ENCODE assay signal across 9 cellular contexts in the genomic region with DNA sequence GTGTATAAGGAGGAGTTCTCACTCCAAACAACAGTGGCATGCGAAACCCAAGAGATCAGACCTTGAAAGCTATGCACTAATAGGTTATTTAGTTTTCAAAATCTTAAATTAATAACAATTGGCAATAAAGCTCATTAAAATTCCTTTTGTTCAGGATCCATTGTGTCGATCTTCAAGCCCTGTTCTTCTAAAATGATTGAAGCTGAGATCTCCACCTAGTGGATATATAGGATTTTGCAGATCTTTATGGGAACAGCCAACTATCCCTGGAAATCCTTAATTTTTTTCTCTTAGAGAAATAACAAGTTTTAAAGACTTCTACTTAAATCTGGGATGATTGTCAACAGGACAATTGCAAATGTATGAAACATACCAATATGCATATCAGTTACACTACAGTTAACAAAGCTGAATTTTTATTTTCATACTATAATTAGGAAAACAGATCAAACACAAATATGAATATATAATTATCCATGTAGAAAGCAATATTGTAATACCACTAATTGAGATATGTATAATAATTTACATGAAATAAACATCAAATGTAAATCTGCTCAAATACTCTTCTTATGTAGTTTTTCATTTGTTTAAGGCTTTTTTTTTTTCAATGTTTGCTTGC. TPM values are rescaled to one million over a fixed set of nuclear protein-coding genes. Genes with fewer than 3 reads are reported as not detected.
DNase-seq lines count a peak whose midpoint lies in the region; ATAC-seq and TF ChIP-seq lines count a peak whose summit lies in the region.
"Had no signal": no experiment of that assay in that cellular context is flagged by ENCODE, and none has a peak within 500 bp of the region (broad histone marks: within the 10 kb centered on the region; RNA-seq: fewer than 3 reads in every experiment).

No MANE protein-coding gene starts in this region.

- TF ChIP-seq CTCF in OCI-LY3 (IDR thresholded peaks at IDR 0.05; ENCODE audit: low read depth, low read length) (peak; percentile 67), endothelial cell (IDR thresholded peaks at IDR 0.05; ENCODE audit: unreplicated experiment) (peak; percentile 84), neural crest cell (conservative IDR thresholded peaks at IDR 0.05) (peak; percentile 85)

- no peak overlapping the region for H3K4me3 ChIP-seq in OCI-LY3 (ENCODE audit: low read length)
- H3K4me3 ChIP-seq in effector memory CD4-positive, alpha-beta T cell (ENCODE audit: insufficient read depth, low read depth, low read length, poor library complexity, severe bottlenecking) = no peak overlapping the region
- H3K4me3 ChIP-seq: SJCRH30 had no signal

- no peak overlapping the region for H2AFZ ChIP-seq in OCI-LY3 (ENCODE audit: low read depth, low read length)

- no peaks in the 10 kb centered on the region for H3K9me3 Mint-ChIP-seq in endothelial cell (ENCODE audit: unreplicated experiment)
- peaks cover 3% of the 10 kb centered on the region for H3K9me3 Mint-ChIP-seq in neural crest cell
- no peaks in the 10 kb centered on the region for H3K9me3 Mint-ChIP-seq in stimulated activated naive B cell treated with anti-CD40 and anti-IgM and Interleukin-4, amounts not matched to agents 10 μg/mL and 1 μg/mL and 100 μg/mL, for 72 hours

- H3K27me3 ChIP-seq in OCI-LY3 (ENCODE audit: low read depth, low read length) = peaks cover 41% of the 10 kb centered on the region
- no peaks in the 10 kb centered on the region for H3K27me3 ChIP-seq in effector memory CD4-positive, alpha-beta T cell (replicated peaks; ENCODE audit: control insufficient read depth, insufficient read depth, low read length, poor library complexity, severe bottlenecking)
- H3K27me3 ChIP-seq: SJCRH30 had no signal

- DNase-seq in G401 (ENCODE audit: low spot score) (peak; percentile 73), HS-5 (ENCODE audit: low read depth) (peak; percentile 37), endothelial cell (ENCODE audit: low spot score) (no peak), neural crest cell (ENCODE audit: low read depth, low spot score) (no peak)
- no peak for DNase-seq in effector memory CD4-positive, alpha-beta T cell
- no peak for DNase-seq in activated CD4-positive, alpha-beta T cell treated with anti-CD3 and anti-CD28 coated beads, Interleukin-2, amount 50 U/mL, for 48 hours
- DNase-seq in stimulated activated naive B cell treated with anti-CD40 and anti-IgM and Interleukin-4, amounts not matched to agents 10 μg/mL and 1 μg/mL and 100 μg/mL, for 72 hours = no peak

- H3K36me3 Mint-ChIP-seq in endothelial cell (ENCODE audit: low read depth, unreplicated experiment) (no peaks in the 10 kb centered on the region), neural crest cell (ENCODE audit: low read depth) (peaks cover 2% of the 10 kb centered on the region)
- no peaks in the 10 kb centered on the region for H3K36me3 Mint-ChIP-seq in stimulated activated naive B cell treated with anti-CD40 and anti-IgM and Interleukin-4, amounts not matched to agents 10 μg/mL and 1 μg/mL and 100 μg/mL, for 72 hours

- peaks cover 5% of the 10 kb centered on the region for H3K4me1 ChIP-seq in OCI-LY3 (ENCODE audit: low read length)
- H3K4me1 ChIP-seq in effector memory CD4-positive, alpha-beta T cell (ENCODE audit: control insufficient read depth, insufficient read depth, low read length, poor library complexity, severe bottlenecking) = no peaks in the 10 kb centered on the region
- H3K4me1 ChIP-seq: SJCRH30 had no signal

- H3K4me3 Mint-ChIP-seq in endothelial cell (ENCODE audit: unreplicated experiment) (no peak overlapping the region), neural crest cell (no peak overlapping the region)
- no peak overlapping the region for H3K4me3 Mint-ChIP-seq in stimulated activated naive B cell treated with anti-CD40 and anti-IgM and Interleukin-4, amounts not matched to agents 10 μg/mL and 1 μg/mL and 100 μg/mL, for 72 hours

- in situ Hi-C loops in G401 (cut with HindIII; ENCODE audit: low sequenced_read_pairs) = no loop called here

- no peaks in the 10 kb centered on the region for H4K20me1 ChIP-seq in OCI-LY3 (ENCODE audit: insufficient read depth, low read length)

- no peak overlapping the region for H3K27ac ChIP-seq in OCI-LY3 (ENCODE audit: low read length)
- no peak overlapping the region for H3K27ac ChIP-seq in effector memory CD4-positive, alpha-beta T cell (ENCODE audit: insufficient read depth, low read length, poor library complexity, severe bottlenecking)
- H3K27ac ChIP-seq: SJCRH30 had no signal

- no peaks in the 10 kb centered on the region for H3K36me3 ChIP-seq in OCI-LY3 (replicated peaks; ENCODE audit: low read depth, low read length)
- H3K36me3 ChIP-seq in effector memory CD4-positive, alpha-beta T cell (ENCODE audit: control insufficient read depth, insufficient read depth, low read length) = no peaks in the 10 kb centered on the region
- H3K36me3 ChIP-seq: SJCRH30 had no signal

- no peak overlapping the region for H3K27ac Mint-ChIP-seq in endothelial cell (ENCODE audit: unreplicated experiment)
- H3K27ac Mint-ChIP-seq in neural crest cell (ENCODE audit: unreplicated experiment) = no peak overlapping the region
- no peak overlapping the region for H3K27ac Mint-ChIP-seq in stimulated activated naive B cell treated with anti-CD40 and anti-IgM and Interleukin-4, amounts not matched to agents 10 μg/mL and 1 μg/mL and 100 μg/mL, for 72 hours

- H3K27me3 Mint-ChIP-seq in endothelial cell (ENCODE audit: unreplicated experiment) (no peaks in the 10 kb centered on the region), neural crest cell (ENCODE audit: low read depth) (no peaks in the 10 kb centered on the region)
- peaks cover 0 to 8% of the 10 kb centered on the region in 2 donors for H3K27me3 Mint-ChIP-seq in stimulated activated naive B cell treated with anti-CD40 and anti-IgM and Interleukin-4, amounts not matched to agents 10 μg/mL and 1 μg/mL and 100 μg/mL, for 72 hours

- ATAC-seq in stimulated activated naive B cell treated with anti-CD40 and anti-IgM and Interleukin-4, amounts not matched to agents 10 μg/mL and 1 μg/mL and 100 μg/mL, for 72 hours (replicated peaks) = no peak

- no peak overlapping the region for H3K4me2 ChIP-seq in OCI-LY3 (ENCODE audit: low read length)

- H3K79me2 ChIP-seq in OCI-LY3 (ENCODE audit: low read length) = no peaks in the 10 kb centered on the region

- H3K4me1 Mint-ChIP-seq in endothelial cell (ENCODE audit: unreplicated experiment) = peaks cover 10% of the 10 kb centered on the region
- peaks cover 16% of the 10 kb centered on the region for H3K4me1 Mint-ChIP-seq in neural crest cell
- H3K4me1 Mint-ChIP-seq in stimulated activated naive B cell treated with anti-CD40 and anti-IgM and Interleukin-4, amounts not matched to agents 10 μg/mL and 1 μg/mL and 100 μg/mL, for 72 hours = no peaks in the 10 kb centered on the region

- H3K9me3 ChIP-seq in OCI-LY3 (ENCODE audit: insufficient read depth, low read length) = no peaks in the 10 kb centered on the region
- no peaks in the 10 kb centered on the region for H3K9me3 ChIP-seq in effector memory CD4-positive, alpha-beta T cell (ENCODE audit: control insufficient read depth, low read length)
- H3K9me3 ChIP-seq: SJCRH30 had no signal

- H3K9ac ChIP-seq in OCI-LY3 (ENCODE audit: low read length) = no peak overlapping the region

RNA-seq across cellular contexts. Expression of gene LRRC53, which starts 43.3 kb away (rescaled TPM):
- 0.03 TPM in 1 of 2 replicates, not detected in the other for total RNA-seq in G401 (2014; rRNA removed; shearing (Covaris generic))
- total RNA-seq in endothelial cell (ENCODE audit: unreplicated experiment) (not detected), neural crest cell (not detected in 2 replicates)
- total RNA-seq: SJCRH30 had no signal

Comparison
In these comparisons a context has a peak if more than half of its experiments do, and no peak if none do; other contexts are left out.
1. DNase-seq: peak in G401 (single experiment) and HS-5 (single experiment); none in endothelial cell (single experiment), neural crest cell (single experiment), effector memory CD4-positive, alpha-beta T cell (0 of 3), activated CD4-positive, alpha-beta T cell treated with anti-CD3 and anti-CD28 coated beads, Interleukin-2, amount 50 U/mL, for 48 hours (0 of 2) and stimulated activated naive B cell treated with anti-CD40 and anti-IgM and Interleukin-4, amounts not matched to agents 10 μg/mL and 1 μg/mL and 100 μg/mL, for 72 hours (single experiment).
2. Peak in every context shown above with its lines, with median percentiles within 50 percentile points of each other: CTCF ChIP-seq.